In the genomic region with DNA sequence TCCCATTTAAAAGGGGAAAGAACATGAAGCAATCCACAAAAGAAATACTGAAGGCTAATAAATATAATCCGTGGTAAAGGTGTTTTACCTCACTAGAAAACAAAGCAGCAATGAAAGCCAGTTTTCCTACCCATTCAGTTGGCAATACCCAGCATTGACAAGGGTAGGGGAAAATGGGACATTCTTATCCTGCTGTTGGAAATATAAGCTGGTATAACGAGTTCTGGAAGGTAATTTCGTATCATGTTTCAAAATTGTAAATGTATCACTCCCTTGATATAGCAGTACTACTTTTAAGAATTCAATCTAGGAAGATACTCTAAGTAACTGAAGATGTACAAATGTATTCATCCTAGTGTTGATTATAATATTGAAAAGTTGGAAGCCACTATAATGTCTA, we compare ENCODE assay signal across 3 cellular contexts.
"Had no signal": no experiment of that assay in that cellular context is flagged by ENCODE, and none has a peak within 500 bp of the region (broad histone marks: within the 10 kb centered on the region; RNA-seq: fewer than 3 reads in every experiment).

No MANE protein-coding gene starts in this region.

- ATAC-seq: GM12878 had no signal

- H3K4me3 ChIP-seq: GM12878 had no signal

- DNase-seq: GDM1, GF-D8 had no signal
